Comparison of ENCODE assay signal across 1 cellular context in genomic region chr2:219540784-219541504, GRCh38.
A peak's percentile ranks its signal among the peaks of the same experiment; 100 is the strongest.
TF ChIP-seq lines count a peak whose summit lies in the region.

No MANE protein-coding gene starts in this region.

TF ChIP-seq in A549, 52 proteins besides CTCF, POLR2A, EP300 and RAD21:
- TF ChIP-seq NFE2L2 (conservative IDR thresholded peaks at IDR 0.05; ENCODE audit: low read length), result no peak
- TF ChIP-seq ZNF302 (CRISPR knock-in tag; IDR thresholded peaks at IDR 0.05), result no peak
- no peak for TF ChIP-seq HOXA7 (CRISPR knock-in tag; IDR thresholded peaks at IDR 0.05)
- TF ChIP-seq ESRRA (IDR thresholded peaks at IDR 0.05; ENCODE audit: borderline replicate concordance, low read length), result peak; percentile 95
- no peak for TF ChIP-seq FOSL2 (IDR thresholded peaks at IDR 0.05)
- TF ChIP-seq FOSL2 (CRISPR knock-in tag; IDR thresholded peaks at IDR 0.05), result no peak
